12 cellular contexts compared by ENCODE assay signal in the genomic region with DNA sequence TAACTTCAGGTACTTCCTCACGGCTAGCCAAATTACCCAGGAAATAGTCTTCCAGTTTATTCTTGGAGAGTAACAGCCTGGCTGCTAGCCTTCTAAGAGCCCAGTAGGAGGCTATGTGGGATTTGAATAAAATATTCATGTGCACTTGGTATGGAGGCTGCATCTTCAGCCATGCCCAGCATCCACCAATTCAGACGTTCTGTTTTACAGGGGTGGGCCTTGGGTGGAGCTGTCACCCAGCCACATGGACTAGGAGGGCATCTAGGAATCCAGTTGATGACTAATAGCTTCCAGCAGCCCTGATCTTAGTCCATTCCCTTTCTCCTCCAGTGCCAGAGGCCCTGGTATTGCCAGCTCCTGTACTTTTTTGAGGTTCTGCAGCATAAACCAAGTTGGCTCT.
A peak's percentile ranks its signal among the peaks of the same experiment; 100 is the strongest.
DNase-seq lines count a peak whose midpoint lies in the region; ATAC-seq and TF ChIP-seq lines count a peak whose summit lies in the region.
"Had no signal": no experiment of that assay in that cellular context is flagged by ENCODE, and none has a peak within 500 bp of the region (broad histone marks: within the 10 kb centered on the region; RNA-seq: fewer than 3 reads in every experiment).

No MANE protein-coding gene starts in this region.

- H4K91ac ChIP-seq in neuronal stem cell (ENCODE audit: low read depth, low read length, poor library complexity), result no peak overlapping the region

- no peak overlapping the region for H4K8ac ChIP-seq in neuronal stem cell (ENCODE audit: low read depth, low read length)

- no peak overlapping the region for H3K4me2 ChIP-seq in neuronal stem cell (ENCODE audit: insufficient read depth, low read length, poor library complexity, severe bottlenecking)

- no peak overlapping the region for H3K18ac ChIP-seq in neuronal stem cell (ENCODE audit: low read length)

- H2AK5ac ChIP-seq in neuronal stem cell (ENCODE audit: low read depth, low read length), result no peak overlapping the region

- no peaks in the 10 kb centered on the region for H3K79me1 ChIP-seq in neuronal stem cell (ENCODE audit: low read depth, low read length)

- no peak overlapping the region for H2BK15ac ChIP-seq in neuronal stem cell (ENCODE audit: low read length)

- no peak for ATAC-seq in HG03280 (IDR thresholded peaks at IDR 0.05; ENCODE audit: unreplicated experiment)
- no peak for ATAC-seq in GM21367 (IDR thresholded peaks at IDR 0.05; ENCODE audit: unreplicated experiment)

- no peaks in the 10 kb centered on the region for H3K4me1 Mint-ChIP-seq in type B pancreatic cell (ENCODE audit: unreplicated experiment)

- H3K27ac Mint-ChIP-seq in type B pancreatic cell, result no peak overlapping the region

- H3K4me3 ChIP-seq in fibroblast of the aortic adventitia (ENCODE audit: low read depth, low read length), result no peak overlapping the region
- H3K4me3 ChIP-seq in neuronal stem cell (ENCODE audit: low read length in 2 of 2), result no peak overlapping the region
- H3K4me3 ChIP-seq: HAP-1, lung had no signal

- peaks cover 0 to 3% (median 0%) of the 10 kb centered on the region in 3 experiments for H3K27me3 ChIP-seq in neuronal stem cell (ENCODE audit: control insufficient read depth in 3 of 3, insufficient read depth in 3 of 3, low read depth in 1 of 3, low read length in 3 of 3)

- no peaks in the 10 kb centered on the region for H3K27me3 Mint-ChIP-seq in type B pancreatic cell

- no peak overlapping the region for H3K4ac ChIP-seq in neuronal stem cell (ENCODE audit: low read length)

- no CpG with 5 or more reads among the region's 2 CpGs for WGBS in neuronal stem cell (ENCODE audit: extremely low coverage in 2 of 2, insufficient read length in 2 of 2, insufficient replicate concordance in 1 of 2), 2 donors

- H2BK5ac ChIP-seq in neuronal stem cell (ENCODE audit: low read length), result no peak overlapping the region

- H2BK12ac ChIP-seq in neuronal stem cell (ENCODE audit: low read length), result no peak overlapping the region

- DNase-seq in NCI-H82 (lab: John Stamatoyannopoulos, UW) (peak; percentile 20), NCI-H82 treated with DMSO at 0.1 percent for 48 hours (lab: John Stamatoyannopoulos, UW; ENCODE audit: unreplicated experiment) (no peak), SW480 (ENCODE audit: low spot score) (peak; percentile 37), fibroblast of the aortic adventitia (ENCODE audit: low read depth) (peak; percentile 44), type B pancreatic cell (ENCODE audit: extremely low spot score, unreplicated experiment) (no peak), neuronal stem cell (ENCODE audit: low spot score) (no peak)
- DNase-seq: NK-92 treated with Interleukin-12 subunit alpha and Interleukin-12 subunit beta, amount 100 ng/mL, for 24 hours; trophoblast cell had no signal

- TF ChIP-seq CTCF in fibroblast of the aortic adventitia (IDR thresholded peaks at IDR 0.05; ENCODE audit: insufficient read depth, low read length), result peak; percentile 42
- peak; percentile 23 for TF ChIP-seq CTCF in type B pancreatic cell (conservative IDR thresholded peaks at IDR 0.05)

- peaks cover 0 to 2% of the 10 kb centered on the region in 2 donors for H3K9me3 ChIP-seq in neuronal stem cell (replicated peaks in 1 of 2; ENCODE audit: control insufficient read depth in 2 of 2, insufficient read depth in 1 of 2, low read depth in 1 of 2, low read length in 2 of 2)
- H3K9me3 ChIP-seq: HAP-1 had no signal

- H3K27ac ChIP-seq in neuronal stem cell (replicated peaks; ENCODE audit: low read length), result no peak overlapping the region

- no peak overlapping the region for H3K14ac ChIP-seq in neuronal stem cell (ENCODE audit: low read length)

- H2BK120ac ChIP-seq in neuronal stem cell (ENCODE audit: low read depth, low read length), result no peak overlapping the region

- no peak overlapping the region for H3K23ac ChIP-seq in neuronal stem cell (ENCODE audit: low read depth, low read length, poor library complexity)

- H3K36me3 ChIP-seq in neuronal stem cell (replicated peaks in 1 of 2; ENCODE audit: control insufficient read depth in 2 of 2, insufficient read depth in 2 of 2, low read length in 2 of 2), result no peaks in the 10 kb centered on the region
- H3K36me3 ChIP-seq: HAP-1 had no signal

- H3K9ac ChIP-seq in neuronal stem cell (ENCODE audit: low read depth, low read length, poor library complexity), result no peak overlapping the region

- H3K4me1 ChIP-seq in neuronal stem cell (ENCODE audit: control insufficient read depth in 2 of 2, insufficient read depth in 1 of 2, low read depth in 1 of 2, low read length in 2 of 2), result no peaks in the 10 kb centered on the region
- H3K4me1 ChIP-seq: HAP-1 had no signal

- no peaks in the 10 kb centered on the region for H3K36me3 Mint-ChIP-seq in type B pancreatic cell

- no peaks in the 10 kb centered on the region for H3K9me3 Mint-ChIP-seq in type B pancreatic cell

- H2AFZ ChIP-seq in neuronal stem cell (ENCODE audit: low read length), result no peak overlapping the region

- no peak overlapping the region for H3K4me3 Mint-ChIP-seq in type B pancreatic cell

Comparison
In these comparisons a context has a peak if more than half of its experiments do, and no peak if none do; other contexts are left out.
1. DNase-seq: peak in NCI-H82 (single experiment), SW480 (single experiment) and fibroblast of the aortic adventitia (single experiment); none in NCI-H82 treated with DMSO at 0.1 percent for 48 hours (single experiment), type B pancreatic cell (single experiment) and neuronal stem cell (single experiment).